8 cellular contexts compared by ENCODE assay signal in the genomic region with DNA sequence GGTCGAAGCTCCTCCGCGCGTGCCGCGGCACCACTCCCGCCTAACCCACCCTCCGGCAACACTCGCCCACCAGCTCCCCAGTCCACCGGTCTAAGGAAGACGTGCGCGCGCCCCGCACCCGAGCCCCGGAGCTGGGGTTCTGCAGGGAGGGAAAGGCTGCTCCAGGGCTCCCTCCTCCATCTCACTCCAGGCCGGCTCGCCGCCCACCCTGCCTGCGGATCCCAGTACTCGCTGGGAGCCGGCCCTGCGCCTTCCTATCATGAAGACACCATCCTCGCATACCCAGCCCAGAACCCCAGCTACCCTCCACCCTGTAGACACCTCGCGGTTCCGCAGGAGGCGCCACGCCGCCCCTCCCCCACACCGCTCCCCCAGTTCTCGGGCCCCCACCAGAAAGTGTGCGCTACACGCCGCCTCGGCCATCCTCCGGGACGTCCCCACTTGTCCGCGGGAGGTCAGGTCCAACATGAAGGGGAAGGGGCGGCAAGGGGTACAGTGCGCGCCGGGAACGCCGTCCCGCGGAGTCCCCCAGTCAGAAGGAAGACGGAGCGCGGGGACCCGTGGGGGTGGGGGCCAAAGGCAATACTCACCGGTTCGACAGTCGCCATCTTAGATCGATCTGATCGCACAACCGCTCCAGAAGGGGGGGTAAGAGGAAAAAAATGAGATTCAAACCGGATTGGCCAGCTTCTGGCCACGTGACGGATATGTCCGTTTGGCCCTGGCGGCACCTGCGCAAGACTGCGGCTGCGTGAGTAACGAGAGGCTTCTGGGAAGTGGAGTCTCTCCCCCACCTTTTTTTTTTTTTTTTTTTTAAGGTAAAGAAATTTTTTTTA. TPM values are rescaled to one million over a fixed set of nuclear protein-coding genes. Genes with fewer than 3 reads are reported as not detected.
DNase-seq lines count a peak whose midpoint lies in the region; ATAC-seq, FAIRE-seq and TF ChIP-seq lines count a peak whose summit lies in the region.

A gene with protein sequence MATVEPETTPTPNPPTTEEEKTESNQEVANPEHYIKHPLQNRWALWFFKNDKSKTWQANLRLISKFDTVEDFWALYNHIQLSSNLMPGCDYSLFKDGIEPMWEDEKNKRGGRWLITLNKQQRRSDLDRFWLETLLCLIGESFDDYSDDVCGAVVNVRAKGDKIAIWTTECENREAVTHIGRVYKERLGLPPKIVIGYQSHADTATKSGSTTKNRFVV (minus strand): TSS at position 629 of the 836 bp plus-strand sequence. CDS start 21 bp downstream, at position 608.

- peak; percentile 32; the same call in 1 of the 3 replicates for TF ChIP-seq CTCF in GM12872 (IDR thresholded peaks at IDR 0.05; ENCODE audit: insufficient read depth, low read depth, low read length)
- no peak for TF ChIP-seq CTCF in pancreas (IDR thresholded peaks at IDR 0.05)
- no peak for TF ChIP-seq CTCF in tibial artery (IDR thresholded peaks at IDR 0.05)

- H3K36me3 ChIP-seq in pancreas (no peaks in the 10 kb centered on the region), tibial artery (peaks cover 0 to 7% (median 0%) of the 10 kb centered on the region in 3 donors)

- peak; percentile 94 to 99 (median 96) for DNase-seq in NCI-H1417 (lab: John Stamatoyannopoulos, UW)
- peak; percentile 91 for DNase-seq in SW 1271 (lab: John Stamatoyannopoulos, UW)
- DNase-seq in activated naive CD8-positive, alpha-beta T cell treated with anti-CD3 and anti-CD28 coated beads, Interleukin-2, amount 50 U/mL, for 16 hours (ENCODE audit: low read depth, low spot score), result peak; percentile 88
- peak; percentile 99 for DNase-seq in Right ventricle myocardium superior
- DNase-seq in pancreas, result peak; percentile 91 to 99 (median 99)
- peak; percentile 97 to 98 for DNase-seq in tibial artery

- 0 to 1% methylated on average over 68 of the region's 68 CpGs for WGBS in pancreas, 2 donors

- H3K4me3 ChIP-seq in pancreas (peak within 1 kb of the TSS; percentile 88 to 94 (median 92)), tibial artery (peak within 1 kb of the TSS; percentile 82 to 96)

- H3K27ac ChIP-seq in pancreas, result peak within 1 kb of the TSS; percentile 83 to 97 (median 92)
- H3K27ac ChIP-seq in tibial artery, result peak within 1 kb of the TSS; percentile 90 to 94

- intact Hi-C loops in Right ventricle myocardium superior (cut with DNase I), result loop anchor here (10.0 kb wide), 1 partner anchor 156 kb away; the partner anchor contains the start of gene ADH5
- intact Hi-C loops in pancreas (cut with DNase I), result no loop called here
- intact Hi-C loops in tibial artery (cut with DNase I; ENCODE audit: low total_unique reads), result loop anchor here (10.0 kb wide), 3 partner anchors 126 to 664 kb away; partner anchors contain the start of genes ADH5 and RAP1GDS1

- ATAC-seq in HG02759 (IDR thresholded peaks at IDR 0.05; ENCODE audit: unreplicated experiment) (peak; percentile 69), Right ventricle myocardium superior (ENCODE audit: poor library complexity) (peak; percentile 97), pancreas (peak; percentile 87 to 95 (median 92))

- H3K4me1 ChIP-seq in pancreas (peaks cover 8 to 10% (median 9%) of the 10 kb centered on the region in 3 donors), tibial artery (peaks cover 0 to 29% (median 13%) of the 10 kb centered on the region in 4 donors)

- peak; percentile 26 for FAIRE-seq in pancreas (lab: Jason Lieb, UNC)

- no peaks in the 10 kb centered on the region for H3K27me3 ChIP-seq in pancreas
- no peaks in the 10 kb centered on the region for H3K27me3 ChIP-seq in tibial artery

- no peaks in the 10 kb centered on the region for H3K9me3 ChIP-seq in pancreas
- no peaks in the 10 kb centered on the region for H3K9me3 ChIP-seq in tibial artery

RNA-seq across cellular contexts. Expression of the gene that starts here (rescaled TPM):
- total RNA-seq in Right ventricle myocardium superior (50.3 TPM), pancreas (10 to 100 TPM; 14.8 to 31.8 (median 23.6) TPM)
- 10 to 100 TPM in 1 of 2 donors, 1 to 10 TPM in 1; 6.3 to 22.0 TPM for polyA plus RNA-seq in pancreas

Comparison
In these comparisons a context has a peak if more than half of its experiments do, and no peak if none do; other contexts are left out.
1. Peak in every context shown above with its lines: DNase-seq, ATAC-seq, H3K4me3 ChIP-seq and H3K27ac ChIP-seq.
2. intact Hi-C loops: an anchor here in Right ventricle myocardium superior (10.0 kb wide) and tibial artery (10.0 kb wide); none called in pancreas.